Comparison of ENCODE assay signal across 1 cellular context in the genomic region with DNA sequence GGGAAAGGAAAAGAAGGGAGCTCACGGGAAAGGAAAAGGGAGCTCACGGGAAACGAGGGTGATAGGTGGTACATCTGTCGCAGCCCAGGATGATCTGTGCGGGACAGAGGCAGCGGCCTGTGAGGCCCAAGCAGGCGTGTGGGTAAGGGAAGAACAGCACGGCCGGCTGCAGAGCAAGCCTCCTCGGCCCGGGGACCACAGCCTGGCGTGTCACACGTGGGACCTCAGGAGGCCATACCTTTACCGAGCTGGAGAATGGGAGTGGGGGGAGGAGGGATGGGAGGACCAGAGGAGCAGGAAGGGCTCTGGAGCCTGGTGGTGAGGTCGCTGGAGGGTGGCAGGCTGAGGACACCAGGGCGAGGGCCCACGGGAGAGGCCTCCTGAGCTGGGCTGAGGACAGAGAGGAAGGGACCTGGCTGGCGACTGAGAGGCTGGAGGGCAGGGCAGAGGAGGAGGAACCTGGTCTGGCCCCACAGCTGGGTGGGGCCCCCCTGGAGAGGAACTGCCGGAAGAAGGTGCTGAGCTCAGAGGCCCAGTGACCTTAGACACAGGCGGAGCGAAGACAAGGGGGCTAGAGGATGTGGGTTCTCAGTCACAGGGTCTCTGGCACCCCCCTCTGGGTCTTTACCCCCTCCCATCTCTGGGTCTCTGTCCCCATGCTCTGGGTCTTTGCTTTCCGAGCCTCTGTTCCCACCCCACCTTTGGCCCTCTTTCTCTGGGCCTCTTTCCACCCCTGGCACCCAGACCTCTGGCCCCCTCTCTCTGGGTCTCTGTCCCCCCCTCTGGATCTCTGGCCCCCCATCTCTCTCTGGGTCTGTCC.
TF ChIP-seq lines count a peak whose summit lies in the region.

No MANE protein-coding gene starts in this region.

TF ChIP-seq in HepG2, 621 proteins besides CTCF, POLR2A, EP300 and RAD21 (continued from another document and continues in another):
- peak; percentile 50 for TF ChIP-seq ZBTB43 (CRISPR knock-in tag; conservative IDR thresholded peaks at IDR 0.05)
- TF ChIP-seq PRDM15 (CRISPR knock-in tag; IDR thresholded peaks at IDR 0.05) = peak; percentile 24; the same call in 1 of the 2 replicates
- no peak for TF ChIP-seq PRDM4 (CRISPR knock-in tag; IDR thresholded peaks at IDR 0.05; ENCODE audit: borderline replicate concordance)
- no peak for TF ChIP-seq ZFP36 (IDR thresholded peaks at IDR 0.05; ENCODE audit: borderline replicate concordance, low read depth, low read length, partially characterized antibody)
- peak; percentile 69 for TF ChIP-seq REPIN1 (CRISPR knock-in tag; IDR thresholded peaks at IDR 0.05; ENCODE audit: borderline replicate concordance, low read depth)
- TF ChIP-seq, protein P1, sequence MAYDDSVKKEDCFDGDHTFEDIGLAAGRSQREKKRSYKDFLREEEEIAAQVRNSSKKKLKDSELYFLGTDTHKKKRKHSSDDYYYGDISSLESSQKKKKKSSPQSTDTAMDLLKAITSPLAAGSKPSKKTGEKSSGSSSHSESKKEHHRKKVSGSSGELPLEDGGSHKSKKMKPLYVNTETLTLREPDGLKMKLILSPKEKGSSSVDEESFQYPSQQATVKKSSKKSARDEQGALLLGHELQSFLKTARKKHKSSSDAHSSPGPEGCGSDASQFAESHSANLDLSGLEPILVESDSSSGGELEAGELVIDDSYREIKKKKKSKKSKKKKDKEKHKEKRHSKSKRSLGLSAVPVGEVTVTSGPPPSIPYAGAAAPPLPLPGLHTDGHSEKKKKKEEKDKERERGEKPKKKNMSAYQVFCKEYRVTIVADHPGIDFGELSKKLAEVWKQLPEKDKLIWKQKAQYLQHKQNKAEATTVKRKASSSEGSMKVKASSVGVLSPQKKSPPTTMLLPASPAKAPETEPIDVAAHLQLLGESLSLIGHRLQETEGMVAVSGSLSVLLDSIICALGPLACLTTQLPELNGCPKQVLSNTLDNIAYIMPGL (CRISPR knock-in tag; IDR thresholded peaks at IDR 0.05; ENCODE audit: borderline replicate concordance in 1 of 2, low read depth in 1 of 2) = peak in 1 of 2 experiments; percentile 63; a peak in 2 of 4 replicates
- peak; percentile 67; the same call in 1 of the 2 replicates for TF ChIP-seq EEA1 (CRISPR knock-in tag; IDR thresholded peaks at IDR 0.05; ENCODE audit: borderline replicate concordance)
- TF ChIP-seq JARID2 (CRISPR knock-in tag; IDR thresholded peaks at IDR 0.05; ENCODE audit: insufficient replicate concordance) = peak; percentile 79
- no peak for TF ChIP-seq ZUFSP (CRISPR knock-in tag; IDR thresholded peaks at IDR 0.05; ENCODE audit: borderline replicate concordance)
- peak; percentile 57; the same call in 1 of the 2 replicates for TF ChIP-seq HMG20A (CRISPR knock-in tag; IDR thresholded peaks at IDR 0.05; ENCODE audit: borderline replicate concordance)
- TF ChIP-seq SALL2 (CRISPR knock-in tag; IDR thresholded peaks at IDR 0.05) = no peak
- TF ChIP-seq ZNF451 (CRISPR knock-in tag; IDR thresholded peaks at IDR 0.05) = peak; percentile 90
- peak; percentile 87 for TF ChIP-seq NRL (CRISPR knock-in tag; IDR thresholded peaks at IDR 0.05; ENCODE audit: borderline replicate concordance)
- TF ChIP-seq, protein P2, sequence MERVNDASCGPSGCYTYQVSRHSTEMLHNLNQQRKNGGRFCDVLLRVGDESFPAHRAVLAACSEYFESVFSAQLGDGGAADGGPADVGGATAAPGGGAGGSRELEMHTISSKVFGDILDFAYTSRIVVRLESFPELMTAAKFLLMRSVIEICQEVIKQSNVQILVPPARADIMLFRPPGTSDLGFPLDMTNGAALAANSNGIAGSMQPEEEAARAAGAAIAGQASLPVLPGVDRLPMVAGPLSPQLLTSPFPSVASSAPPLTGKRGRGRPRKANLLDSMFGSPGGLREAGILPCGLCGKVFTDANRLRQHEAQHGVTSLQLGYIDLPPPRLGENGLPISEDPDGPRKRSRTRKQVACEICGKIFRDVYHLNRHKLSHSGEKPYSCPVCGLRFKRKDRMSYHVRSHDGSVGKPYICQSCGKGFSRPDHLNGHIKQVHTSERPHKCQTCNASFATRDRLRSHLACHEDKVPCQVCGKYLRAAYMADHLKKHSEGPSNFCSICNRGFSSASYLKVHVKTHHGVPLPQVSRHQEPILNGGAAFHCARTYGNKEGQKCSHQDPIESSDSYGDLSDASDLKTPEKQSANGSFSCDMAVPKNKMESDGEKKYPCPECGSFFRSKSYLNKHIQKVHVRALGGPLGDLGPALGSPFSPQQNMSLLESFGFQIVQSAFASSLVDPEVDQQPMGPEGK (CRISPR knock-in tag; IDR thresholded peaks at IDR 0.05) = peak; percentile 99
- 0 out of 2 replicates have a peak, but pooled peaks have one; percentile 12 for TF ChIP-seq SIX4 (CRISPR knock-in tag; IDR thresholded peaks at IDR 0.05)
- TF ChIP-seq SP1 (IDR thresholded peaks at IDR 0.05) = no peak
- TF ChIP-seq SP1 (CRISPR knock-in tag; IDR thresholded peaks at IDR 0.05) = peak; percentile 37; the same call in 1 of the 2 replicates
- TF ChIP-seq XRCC5 (optimal IDR thresholded peaks at IDR 0.05; ENCODE audit: low read length) = peak; percentile 77
- TF ChIP-seq NFE2 (CRISPR knock-in tag; IDR thresholded peaks at IDR 0.05) = 0 out of 2 replicates have a peak, but pooled peaks have one; percentile 8
- peak; percentile 68 for TF ChIP-seq MED13 (CRISPR knock-in tag; IDR thresholded peaks at IDR 0.05)
- TF ChIP-seq, protein P3, sequence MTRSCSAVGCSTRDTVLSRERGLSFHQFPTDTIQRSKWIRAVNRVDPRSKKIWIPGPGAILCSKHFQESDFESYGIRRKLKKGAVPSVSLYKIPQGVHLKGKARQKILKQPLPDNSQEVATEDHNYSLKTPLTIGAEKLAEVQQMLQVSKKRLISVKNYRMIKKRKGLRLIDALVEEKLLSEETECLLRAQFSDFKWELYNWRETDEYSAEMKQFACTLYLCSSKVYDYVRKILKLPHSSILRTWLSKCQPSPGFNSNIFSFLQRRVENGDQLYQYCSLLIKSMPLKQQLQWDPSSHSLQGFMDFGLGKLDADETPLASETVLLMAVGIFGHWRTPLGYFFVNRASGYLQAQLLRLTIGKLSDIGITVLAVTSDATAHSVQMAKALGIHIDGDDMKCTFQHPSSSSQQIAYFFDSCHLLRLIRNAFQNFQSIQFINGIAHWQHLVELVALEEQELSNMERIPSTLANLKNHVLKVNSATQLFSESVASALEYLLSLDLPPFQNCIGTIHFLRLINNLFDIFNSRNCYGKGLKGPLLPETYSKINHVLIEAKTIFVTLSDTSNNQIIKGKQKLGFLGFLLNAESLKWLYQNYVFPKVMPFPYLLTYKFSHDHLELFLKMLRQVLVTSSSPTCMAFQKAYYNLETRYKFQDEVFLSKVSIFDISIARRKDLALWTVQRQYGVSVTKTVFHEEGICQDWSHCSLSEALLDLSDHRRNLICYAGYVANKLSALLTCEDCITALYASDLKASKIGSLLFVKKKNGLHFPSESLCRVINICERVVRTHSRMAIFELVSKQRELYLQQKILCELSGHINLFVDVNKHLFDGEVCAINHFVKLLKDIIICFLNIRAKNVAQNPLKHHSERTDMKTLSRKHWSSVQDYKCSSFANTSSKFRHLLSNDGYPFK (CRISPR knock-in tag; IDR thresholded peaks at IDR 0.05; ENCODE audit: borderline replicate concordance) = no peak; the same call in 1 of the 2 replicates
- TF ChIP-seq ZNF562 (CRISPR knock-in tag; IDR thresholded peaks at IDR 0.05; ENCODE audit: borderline replicate concordance) = no peak
- peak; percentile 83 for TF ChIP-seq MTA1 (CRISPR knock-in tag; IDR thresholded peaks at IDR 0.05; ENCODE audit: borderline replicate concordance)
- TF ChIP-seq IKZF1 (IDR thresholded peaks at IDR 0.05) = no peak
- TF ChIP-seq NCOA2 (CRISPR knock-in tag; IDR thresholded peaks at IDR 0.05) = peak; percentile 70
- TF ChIP-seq JUNB (CRISPR knock-in tag; IDR thresholded peaks at IDR 0.05; ENCODE audit: borderline replicate concordance) = no peak
- TF ChIP-seq ZNF75D (CRISPR knock-in tag; IDR thresholded peaks at IDR 0.05; ENCODE audit: borderline replicate concordance) = no peak
- TF ChIP-seq TBP (CRISPR knock-in tag; IDR thresholded peaks at IDR 0.05) = no peak
- TF ChIP-seq RNF219 (CRISPR knock-in tag; IDR thresholded peaks at IDR 0.05) = no peak; the same call in 1 of the 2 replicates
- TF ChIP-seq RBAK (CRISPR knock-in tag; IDR thresholded peaks at IDR 0.05) = no peak
- TF ChIP-seq ZNF432 (CRISPR knock-in tag; IDR thresholded peaks at IDR 0.05; ENCODE audit: borderline replicate concordance) = no peak
- peak; percentile 60; the same call in 1 of the 2 replicates for TF ChIP-seq KDM6A (CRISPR knock-in tag; IDR thresholded peaks at IDR 0.05; ENCODE audit: low read depth)
- TF ChIP-seq NPAS2 (CRISPR knock-in tag; IDR thresholded peaks at IDR 0.05; ENCODE audit: borderline replicate concordance) = no peak
- TF ChIP-seq ZMYM3 (CRISPR knock-in tag; IDR thresholded peaks at IDR 0.05) = peak; percentile 78
